ENCODE assay signal across 1 cellular context in the genomic region with DNA sequence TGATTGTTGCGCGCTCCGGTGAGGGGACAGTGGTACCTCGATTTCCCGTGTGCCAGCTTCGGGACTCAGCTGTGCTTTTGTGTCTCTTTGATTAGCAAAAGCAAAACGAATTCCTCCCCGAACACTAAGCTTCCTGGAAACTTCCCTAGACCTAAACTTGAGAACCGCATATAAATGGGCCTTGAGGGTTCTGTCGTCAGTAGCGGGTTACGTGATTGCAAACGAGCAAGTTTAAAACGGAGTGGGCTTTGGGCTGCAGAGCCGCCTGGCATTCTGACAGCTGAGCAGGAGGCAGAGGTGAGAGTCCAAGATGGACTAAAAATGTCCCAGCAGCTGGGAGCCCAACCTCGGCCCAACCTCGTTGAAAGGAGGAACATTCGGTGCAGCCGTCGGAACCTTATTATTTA.
TF ChIP-seq lines count a peak whose summit lies in the region.

No MANE protein-coding gene starts in this region.

TF ChIP-seq in HepG2, 621 proteins besides CTCF, POLR2A, EP300 and RAD21 (continued from another document):
- TF ChIP-seq ZNF407 (CRISPR knock-in tag; IDR thresholded peaks at IDR 0.05; ENCODE audit: not compliant biosample characterization) (no peak), MXD4 (CRISPR knock-in tag; IDR thresholded peaks at IDR 0.05) (no peak), MXD3 (CRISPR knock-in tag; IDR thresholded peaks at IDR 0.05) (no peak), YEATS4 (CRISPR knock-in tag; IDR thresholded peaks at IDR 0.05; ENCODE audit: borderline replicate concordance) (no peak), POLR2G (IDR thresholded peaks at IDR 0.05; ENCODE audit: low read depth, low read length) (peak; percentile 46; the same call in 1 of the 2 replicates), CCAR2 (optimal IDR thresholded peaks at IDR 0.05; ENCODE audit: low read depth, low read length) (no peak), ARNTL (CRISPR knock-in tag; IDR thresholded peaks at IDR 0.05) (no peak), ZNF678 (CRISPR knock-in tag; IDR thresholded peaks at IDR 0.05) (no peak), ZFP90 (CRISPR knock-in tag; IDR thresholded peaks at IDR 0.05; ENCODE audit: borderline replicate concordance) (no peak), ZNF879 (CRISPR knock-in tag; IDR thresholded peaks at IDR 0.05) (0 out of 2 replicates have a peak, but pooled peaks have one; percentile 49), ZNF468 (CRISPR knock-in tag; IDR thresholded peaks at IDR 0.05) (no peak), KDM2A (CRISPR knock-in tag; IDR thresholded peaks at IDR 0.05; ENCODE audit: borderline replicate concordance, low read depth) (0 out of 2 replicates have a peak, but pooled peaks have one; percentile 16), SAP130 (CRISPR knock-in tag; IDR thresholded peaks at IDR 0.05; ENCODE audit: low read depth) (0 out of 2 replicates have a peak, but pooled peaks have one; percentile 8), ADNP (CRISPR knock-in tag; IDR thresholded peaks at IDR 0.05) (no peak), GTF3A (CRISPR knock-in tag; conservative IDR thresholded peaks at IDR 0.05) (no peak), AHR (CRISPR knock-in tag; IDR thresholded peaks at IDR 0.05) (no peak), ZMYM3 (CRISPR knock-in tag; IDR thresholded peaks at IDR 0.05) (no peak), ZMYM4 (CRISPR knock-in tag; IDR thresholded peaks at IDR 0.05) (no peak; the same call in 1 of the 2 replicates), DMAP1 (CRISPR knock-in tag; IDR thresholded peaks at IDR 0.05) (peak; percentile 23; the same call in 1 of the 2 replicates), HDAC6 (IDR thresholded peaks at IDR 0.05; ENCODE audit: low read depth, low read length) (no peak), ZNF331 (CRISPR knock-in tag; IDR thresholded peaks at IDR 0.05) (0 out of 2 replicates have a peak, but pooled peaks have one; percentile 28), CEBPG (CRISPR knock-in tag; IDR thresholded peaks at IDR 0.05) (no peak), MAZ (IDR thresholded peaks at IDR 0.05; ENCODE audit: borderline replicate concordance, low read depth, low read length) (no peak), MAZ (CRISPR knock-in tag; IDR thresholded peaks at IDR 0.05; ENCODE audit: low read depth) (no peak), FOSL2 (CRISPR knock-in tag; IDR thresholded peaks at IDR 0.05) (no peak), ZNF501 (CRISPR knock-in tag; IDR thresholded peaks at IDR 0.05) (peak; percentile 65)
- TF ChIP-seq, protein P1, sequence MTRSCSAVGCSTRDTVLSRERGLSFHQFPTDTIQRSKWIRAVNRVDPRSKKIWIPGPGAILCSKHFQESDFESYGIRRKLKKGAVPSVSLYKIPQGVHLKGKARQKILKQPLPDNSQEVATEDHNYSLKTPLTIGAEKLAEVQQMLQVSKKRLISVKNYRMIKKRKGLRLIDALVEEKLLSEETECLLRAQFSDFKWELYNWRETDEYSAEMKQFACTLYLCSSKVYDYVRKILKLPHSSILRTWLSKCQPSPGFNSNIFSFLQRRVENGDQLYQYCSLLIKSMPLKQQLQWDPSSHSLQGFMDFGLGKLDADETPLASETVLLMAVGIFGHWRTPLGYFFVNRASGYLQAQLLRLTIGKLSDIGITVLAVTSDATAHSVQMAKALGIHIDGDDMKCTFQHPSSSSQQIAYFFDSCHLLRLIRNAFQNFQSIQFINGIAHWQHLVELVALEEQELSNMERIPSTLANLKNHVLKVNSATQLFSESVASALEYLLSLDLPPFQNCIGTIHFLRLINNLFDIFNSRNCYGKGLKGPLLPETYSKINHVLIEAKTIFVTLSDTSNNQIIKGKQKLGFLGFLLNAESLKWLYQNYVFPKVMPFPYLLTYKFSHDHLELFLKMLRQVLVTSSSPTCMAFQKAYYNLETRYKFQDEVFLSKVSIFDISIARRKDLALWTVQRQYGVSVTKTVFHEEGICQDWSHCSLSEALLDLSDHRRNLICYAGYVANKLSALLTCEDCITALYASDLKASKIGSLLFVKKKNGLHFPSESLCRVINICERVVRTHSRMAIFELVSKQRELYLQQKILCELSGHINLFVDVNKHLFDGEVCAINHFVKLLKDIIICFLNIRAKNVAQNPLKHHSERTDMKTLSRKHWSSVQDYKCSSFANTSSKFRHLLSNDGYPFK (CRISPR knock-in tag; IDR thresholded peaks at IDR 0.05; ENCODE audit: borderline replicate concordance): peak; percentile 22; the same call in 1 of the 2 replicates
